In genomic region chr22:36203431-36203830, GRCh38 we compare ENCODE assay signal across 3 cellular contexts. TPM values are rescaled to one million over a fixed set of nuclear protein-coding genes. Genes with fewer than 3 reads are reported as not detected.
"Had no signal": no experiment of that assay in that cellular context is flagged by ENCODE, and none has a peak within 500 bp of the region (broad histone marks: within the 10 kb centered on the region; RNA-seq: fewer than 3 reads in every experiment).

No MANE protein-coding gene starts in this region.

RNA-seq across cellular contexts. Expression of gene APOL4, which starts 1.8 kb away (rescaled TPM):
- total RNA-seq: epithelial cell of proximal tubule, neural crest cell had no signal
- polyA plus RNA-seq: naive thymus-derived CD4-positive, alpha-beta T cell had no signal

RNA-seq across cellular contexts. Expression of gene APOL3, which starts 42.9 kb away (rescaled TPM):
- total RNA-seq: neural crest cell had no signal

RNA-seq across cellular contexts. Expression of gene APOL1, which starts 49.5 kb away (rescaled TPM):
- total RNA-seq: neural crest cell had no signal
